ENCODE assay signal across 18 cellular contexts in genomic region chr7:101747058-101747617, GRCh38.
A peak's percentile ranks its signal among the peaks of the same experiment; 100 is the strongest.
DNase-seq lines count a peak whose midpoint lies in the region; ATAC-seq and TF ChIP-seq lines count a peak whose summit lies in the region.
"Had no signal": no experiment of that assay in that cellular context is flagged by ENCODE, and none has a peak within 500 bp of the region (broad histone marks: within the 10 kb centered on the region; RNA-seq: fewer than 3 reads in every experiment).

No MANE protein-coding gene starts in this region.

- H3K14ac ChIP-seq in neuronal stem cell (ENCODE audit: low read length) = peak overlapping the region; percentile 27

- no peaks in the 10 kb centered on the region for H3K79me1 ChIP-seq in neuronal stem cell (ENCODE audit: low read depth, low read length)

- no peaks in the 10 kb centered on the region for H3K9me3 Mint-ChIP-seq in activated naive CD4-positive, alpha-beta T cell treated with anti-CD3 and anti-CD28 coated beads, Interleukin-2, amount 50 U/mL, for 72 hours
- H3K9me3 Mint-ChIP-seq in activated T-helper 2 cell treated with anti-CD3 and anti-CD28 coated beads, Interferon-gamma antibody, Interleukin-2, Interleukin-4, amounts not matched to agents 10 μg/mL and 5 μg/mL and 100 μg/mL, durations not matched to agents 14 hours and 24 hours and 36 hours = no peaks in the 10 kb centered on the region
- H3K9me3 Mint-ChIP-seq: CD14-positive monocyte had no signal

- H3K36me3 Mint-ChIP-seq in activated naive CD4-positive, alpha-beta T cell treated with anti-CD3 and anti-CD28 coated beads, Interleukin-2, amount 50 U/mL, for 72 hours = no peaks in the 10 kb centered on the region
- no peaks in the 10 kb centered on the region for H3K36me3 Mint-ChIP-seq in activated T-helper 2 cell treated with anti-CD3 and anti-CD28 coated beads, Interferon-gamma antibody, Interleukin-2, Interleukin-4, amounts not matched to agents 10 μg/mL and 5 μg/mL and 100 μg/mL, durations not matched to agents 14 hours and 24 hours and 36 hours (ENCODE audit: low read depth)

- intact Hi-C loops in activated T-helper 2 cell treated with anti-CD3 and anti-CD28 coated beads, Interferon-gamma antibody, Interleukin-2, Interleukin-4, amounts not matched to agents 10 μg/mL and 5 μg/mL and 100 μg/mL, durations not matched to agents 14 hours and 24 hours and 36 hours (cut with micrococcal nuclease) = no loop called here

- no peak overlapping the region for H3K9ac ChIP-seq in neuronal stem cell (ENCODE audit: low read depth, low read length, poor library complexity)

- peak overlapping the region; percentile 81 for H3K18ac ChIP-seq in neuronal stem cell (ENCODE audit: low read length)

- H2AFZ ChIP-seq in neuronal stem cell (ENCODE audit: low read length) = no peak overlapping the region

- POLR2A ChIA-PET in HEK293T (lab: Yijun Ruan, JAX) = no interaction called here

- no peak overlapping the region for H3K23ac ChIP-seq in neuronal stem cell (ENCODE audit: low read depth, low read length, poor library complexity)

- H3K27me3 Mint-ChIP-seq in activated T-helper 2 cell treated with anti-CD3 and anti-CD28 coated beads, Interferon-gamma antibody, Interleukin-2, Interleukin-4, amounts not matched to agents 10 μg/mL and 5 μg/mL and 100 μg/mL, durations not matched to agents 14 hours and 24 hours and 36 hours (ENCODE audit: low read depth) = peaks cover 5% of the 10 kb centered on the region

- peak overlapping the region; percentile 56 for H2BK15ac ChIP-seq in neuronal stem cell (ENCODE audit: low read length)

- CTCF ChIA-PET in HEK293T (lab: Yijun Ruan, JAX) = no interaction called here

- no peak overlapping the region for H3K27ac ChIP-seq in neuronal stem cell (replicated peaks; ENCODE audit: low read length)

- no peak for DNase-seq in activated naive CD4-positive, alpha-beta T cell treated with anti-CD3 and anti-CD28 coated beads, Interleukin-2, amount 50 U/mL, for 72 hours (ENCODE audit: low spot score in 2 of 2)
- DNase-seq in activated naive CD4-positive, alpha-beta T cell treated with Interleukin-2 at 50 U/mL for 16 hours = no peak
- DNase-seq in MV-4-11 (lab: John Stamatoyannopoulos, UW) (peak; percentile 82), neuronal stem cell (ENCODE audit: low spot score) (no peak), HEK293T (ENCODE audit: extremely low spot score) (no peak), NCI-H446 treated with DMSO at 0.1 percent for 48 hours (lab: John Stamatoyannopoulos, UW) (no peak)
- no peak for DNase-seq in activated T-helper 2 cell treated with anti-CD3 and anti-CD28 coated beads, Interferon-gamma antibody, Interleukin-2, Interleukin-4, amounts not matched to agents 10 μg/mL and 5 μg/mL and 100 μg/mL, durations not matched to agents 14 hours and 24 hours and 36 hours (ENCODE audit: low spot score)
- DNase-seq: Caco-2; Kasumi-1; NCI-H1436; NCI-H2081; NCI-H2227 treated with DMSO at 0.1 percent for 48 hours; NCI-H526 treated with DMSO at 0.1 percent for 48 hours; NK-92 treated with Interleukin-12 subunit alpha and Interleukin-12 subunit beta, amount 100 ng/mL, for 24 hours; SHP77 had no signal

- no peak overlapping the region for H4K91ac ChIP-seq in neuronal stem cell (ENCODE audit: low read depth, low read length, poor library complexity)

- peaks cover 24% of the 10 kb centered on the region for H3K4me1 Mint-ChIP-seq in activated T-helper 2 cell treated with anti-CD3 and anti-CD28 coated beads, Interferon-gamma antibody, Interleukin-2, Interleukin-4, amounts not matched to agents 10 μg/mL and 5 μg/mL and 100 μg/mL, durations not matched to agents 14 hours and 24 hours and 36 hours (ENCODE audit: low read depth)

- H3K4me3 ChIP-seq in neuronal stem cell (ENCODE audit: low read length in 2 of 2) = no peak overlapping the region

- H3K27me3 ChIP-seq in neuronal stem cell (ENCODE audit: control insufficient read depth in 3 of 3, insufficient read depth in 3 of 3, low read depth in 1 of 3, low read length in 3 of 3) = peaks cover 0 to 13% (median 2%) of the 10 kb centered on the region in 3 experiments

- no CpG with 5 or more reads among the region's 9 CpGs for whole genome bisulfite sequencing in neuronal stem cell (ENCODE audit: extremely low coverage in 2 of 2, insufficient read length in 2 of 2, insufficient replicate concordance in 1 of 2), 2 donors

- H3K4ac ChIP-seq in neuronal stem cell (ENCODE audit: low read length) = no peak overlapping the region

- no peak overlapping the region for H3K4me2 ChIP-seq in neuronal stem cell (ENCODE audit: insufficient read depth, low read length, poor library complexity, severe bottlenecking)

- no peak overlapping the region for H2BK12ac ChIP-seq in neuronal stem cell (ENCODE audit: low read length)

- ATAC-seq in activated naive CD4-positive, alpha-beta T cell treated with anti-CD3 and anti-CD28 coated beads, Interleukin-2, amount 50 U/mL, for 72 hours = peak; percentile 19 to 41
- no peak for ATAC-seq in HG02973 (IDR thresholded peaks at IDR 0.05; ENCODE audit: unreplicated experiment)
- ATAC-seq: SK-N-SH treated with all-trans-retinoic acid at 6 μM for 48 hours had no signal

- H2AK5ac ChIP-seq in neuronal stem cell (ENCODE audit: low read depth, low read length) = peak overlapping the region; percentile 4

- H3K4me3 Mint-ChIP-seq in activated T-helper 2 cell treated with anti-CD3 and anti-CD28 coated beads, Interferon-gamma antibody, Interleukin-2, Interleukin-4, amounts not matched to agents 10 μg/mL and 5 μg/mL and 100 μg/mL, durations not matched to agents 14 hours and 24 hours and 36 hours (ENCODE audit: low read depth) = no peak overlapping the region
- H3K4me3 Mint-ChIP-seq: CD14-positive monocyte had no signal

- no peaks in the 10 kb centered on the region for H3K9me3 ChIP-seq in neuronal stem cell (replicated peaks in 1 of 2; ENCODE audit: control insufficient read depth in 2 of 2, insufficient read depth in 1 of 2, low read depth in 1 of 2, low read length in 2 of 2)
- H3K9me3 ChIP-seq: Caco-2 had no signal

- H2BK120ac ChIP-seq in neuronal stem cell (ENCODE audit: low read depth, low read length) = no peak overlapping the region

- peaks cover 4 to 11% of the 10 kb centered on the region in 2 donors for H3K4me1 ChIP-seq in neuronal stem cell (ENCODE audit: control insufficient read depth in 2 of 2, insufficient read depth in 1 of 2, low read depth in 1 of 2, low read length in 2 of 2)

- H3K36me3 ChIP-seq in neuronal stem cell (replicated peaks in 1 of 2; ENCODE audit: control insufficient read depth in 2 of 2, insufficient read depth in 2 of 2, low read length in 2 of 2) = no peaks in the 10 kb centered on the region

- H3K27ac Mint-ChIP-seq in activated naive CD4-positive, alpha-beta T cell treated with anti-CD3 and anti-CD28 coated beads, Interleukin-2, amount 50 U/mL, for 72 hours = no peak overlapping the region
- peak overlapping the region; percentile 8 for H3K27ac Mint-ChIP-seq in activated T-helper 2 cell treated with anti-CD3 and anti-CD28 coated beads, Interferon-gamma antibody, Interleukin-2, Interleukin-4, amounts not matched to agents 10 μg/mL and 5 μg/mL and 100 μg/mL, durations not matched to agents 14 hours and 24 hours and 36 hours

- peak overlapping the region; percentile 22 for H2BK5ac ChIP-seq in neuronal stem cell (ENCODE audit: low read length)

- no peak overlapping the region for H4K8ac ChIP-seq in neuronal stem cell (ENCODE audit: low read depth, low read length)

TF ChIP-seq in HEK293T, 16 proteins besides CTCF, POLR2A, EP300 and RAD21:
- TF ChIP-seq BHLHE40 (IDR thresholded peaks at IDR 0.05; ENCODE audit: borderline replicate concordance) (no peak), SP1 (IDR thresholded peaks at IDR 0.05) (no peak), FOXK2 (IDR thresholded peaks at IDR 0.05) (no peak), FOXM1 (IDR thresholded peaks at IDR 0.05; ENCODE audit: borderline replicate concordance) (no peak), LEF1 (IDR thresholded peaks at IDR 0.05; ENCODE audit: borderline replicate concordance) (no peak), NFRKB (IDR thresholded peaks at IDR 0.05) (no peak), HDGF (IDR thresholded peaks at IDR 0.05; ENCODE audit: borderline replicate concordance) (no peak), ARNT (IDR thresholded peaks at IDR 0.05) (no peak), L3MBTL2 (conservative IDR thresholded peaks at IDR 0.05) (no peak)
